ENCODE assay signal across 9 cellular contexts in genomic region chr18:5015213-5015612, GRCh38.
"Had no signal": no experiment of that assay in that cellular context is flagged by ENCODE, and none has a peak within 500 bp of the region (broad histone marks: within the 10 kb centered on the region; RNA-seq: fewer than 3 reads in every experiment).

No MANE protein-coding gene starts in this region.

- H3K27ac ChIP-seq: HL-60 had no signal

- ATAC-seq: GM23338, K562 had no signal

- H3K27ac Mint-ChIP-seq: GM23338, H9 had no signal

- H3K4me1 Mint-ChIP-seq: GM23338 had no signal

- H2AFZ ChIP-seq: GM23338 had no signal

- DNase-seq: H9, HCEC 1CT, IMR-90, KG1 had no signal

- H3K4me3 Mint-ChIP-seq: GM23338, H9 had no signal

- H3K4me2 ChIP-seq: GM23338 had no signal

- H3K4me3 ChIP-seq: GM23338, K562 had no signal

- FAIRE-seq: H1, H54, K562 had no signal
